In the genomic region with DNA sequence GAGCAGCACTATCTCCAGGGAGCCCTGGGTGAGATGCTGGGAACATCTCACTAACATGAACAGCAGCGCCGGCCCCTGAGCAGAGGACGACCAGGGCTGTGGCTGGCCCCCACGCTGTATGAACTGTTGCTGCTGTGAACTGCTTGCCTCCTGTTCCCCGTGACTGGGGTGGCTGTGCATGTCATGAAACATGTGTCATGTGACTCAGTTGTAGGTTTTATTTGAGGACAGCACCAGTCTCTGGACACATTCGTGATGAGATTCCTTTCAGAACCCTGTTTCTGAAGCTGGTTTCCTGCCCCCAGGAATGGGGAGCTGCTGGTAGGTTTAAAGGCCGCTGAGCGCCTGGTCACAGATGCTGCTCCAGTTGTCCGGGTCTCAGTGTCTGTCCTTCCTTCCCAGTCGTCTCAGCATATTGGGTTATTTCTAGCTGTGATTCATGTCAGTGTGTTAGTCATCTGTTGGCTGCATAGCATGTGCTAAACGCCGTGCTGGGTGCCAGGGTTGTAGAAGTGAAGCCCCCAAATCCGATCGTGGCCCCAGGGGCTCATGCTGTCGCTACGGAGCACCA, we compare ENCODE assay signal across 8 cellular contexts.
DNase-seq lines count a peak whose midpoint lies in the region; ATAC-seq and TF ChIP-seq lines count a peak whose summit lies in the region.
"Had no signal": no experiment of that assay in that cellular context is flagged by ENCODE, and none has a peak within 500 bp of the region (broad histone marks: within the 10 kb centered on the region; RNA-seq: fewer than 3 reads in every experiment).

No MANE protein-coding gene starts in this region.

- no peaks in the 10 kb centered on the region for H3K23me2 ChIP-seq in H9 (ENCODE audit: insufficient read length, low read depth, low read length, poor library complexity, severe bottlenecking)

- H3K9ac ChIP-seq in H9 (ENCODE audit: extremely low read depth, insufficient read length, low read length) (no peak overlapping the region), stomach smooth muscle (ENCODE audit: low read length in 2 of 2) (peak overlapping the region in 1 of 2 donors; percentile 7)

- no peaks in the 10 kb centered on the region for H3K9me3 Mint-ChIP-seq in H9
- no peaks in the 10 kb centered on the region for H3K9me3 Mint-ChIP-seq in naive thymus-derived CD4-positive, alpha-beta T cell

- no peaks in the 10 kb centered on the region for H3K79me1 ChIP-seq in H9 (ENCODE audit: insufficient read depth, low read depth, low read length, poor library complexity, severe bottlenecking)

- no peak overlapping the region for H3K23ac ChIP-seq in H9 (ENCODE audit: insufficient read length, low read depth, low read length)

- no peak overlapping the region for H2BK120ac ChIP-seq in H9 (ENCODE audit: low read depth, low read length, poor library complexity, severe bottlenecking)

- DNase-seq in H9 (no peak), left ventricle myocardium superior (peak; percentile 43)
- no peak for DNase-seq in activated CD8-positive, alpha-beta memory T cell treated with anti-CD3 and anti-CD28 coated beads, Interleukin-2, amount 50 U/mL, for 4 hours
- DNase-seq in naive thymus-derived CD4-positive, alpha-beta T cell = no peak
- DNase-seq: activated CD4-positive, alpha-beta T cell treated with anti-CD3 and anti-CD28 coated beads for 1 hour had no signal

- intact Hi-C loops in left ventricle myocardium superior (cut with micrococcal nuclease) = no loop called here
- intact Hi-C loops in naive thymus-derived CD4-positive, alpha-beta T cell (cut with micrococcal nuclease) = no loop called here

- H3K4me3 ChIP-seq in stomach smooth muscle (ENCODE audit: low read length in 2 of 2) = no peak overlapping the region
- no peak overlapping the region for H3K4me3 ChIP-seq in naive thymus-derived CD4-positive, alpha-beta T cell (ENCODE audit: low read length)

- no peak overlapping the region for H2BK15ac ChIP-seq in H9 (ENCODE audit: low read depth, low read length)

- no peak overlapping the region for H4K5ac ChIP-seq in H9 (ENCODE audit: insufficient read length, low read depth, low read length)

- no peaks in the 10 kb centered on the region for H3K4me1 ChIP-seq in H9 (ENCODE audit: insufficient read depth, low read length)
- H3K4me1 ChIP-seq in stomach smooth muscle (ENCODE audit: control insufficient read depth, insufficient read depth, low read length) = peaks cover 68% of the 10 kb centered on the region
- peaks cover 0 to 20% of the 10 kb centered on the region in 2 donors for H3K4me1 ChIP-seq in naive thymus-derived CD4-positive, alpha-beta T cell (ENCODE audit: control insufficient read depth in 2 of 2, insufficient read depth in 2 of 2, low read length in 2 of 2)

- H2BK5ac ChIP-seq in H9 (ENCODE audit: insufficient read length, low read length) = no peak overlapping the region

- no peaks in the 10 kb centered on the region for H4K20me1 ChIP-seq in H9 (ENCODE audit: control insufficient read depth, insufficient read depth, insufficient read length)

- H3K27ac ChIP-seq in H9 (ENCODE audit: insufficient read length, low read depth, low read length) (no peak overlapping the region), angular gyrus (ENCODE audit: low read depth, low read length) (peak overlapping the region; percentile 59), stomach smooth muscle (ENCODE audit: low read length) (peak overlapping the region; percentile 31)
- H3K27ac ChIP-seq in naive thymus-derived CD4-positive, alpha-beta T cell (ENCODE audit: low read depth, low read length) = no peak overlapping the region

- no peak overlapping the region for H2AK5ac ChIP-seq in H9 (ENCODE audit: insufficient read length, low read length)

- H3K36me3 ChIP-seq in stomach smooth muscle (ENCODE audit: control insufficient read depth in 2 of 2, insufficient read depth in 2 of 2, low read length in 2 of 2) = peaks cover 4 to 5% of the 10 kb centered on the region in 2 donors
- H3K36me3 ChIP-seq in naive thymus-derived CD4-positive, alpha-beta T cell (ENCODE audit: control insufficient read depth in 2 of 3, insufficient read depth in 3 of 3, low read length in 3 of 3) = no peaks in the 10 kb centered on the region

- CTCF ChIA-PET in naive thymus-derived CD4-positive, alpha-beta T cell (lab: Charles Lee) = no interaction called here

- H3K18ac ChIP-seq in H9 (ENCODE audit: insufficient read length, low read depth, low read length) = no peak overlapping the region

- no peak overlapping the region for H3K14ac ChIP-seq in H9 (ENCODE audit: insufficient read depth, low read length)

- H3K4ac ChIP-seq in H9 (ENCODE audit: low read depth, low read length) = no peak overlapping the region

- H3T11ph ChIP-seq in H9 (ENCODE audit: low read length) = no peak overlapping the region

- H3K36me3 Mint-ChIP-seq in H9 (ENCODE audit: insufficient read depth in 1 of 3, low read depth in 3 of 3) = peaks cover 0 to 5% (median 5%) of the 10 kb centered on the region in 3 experiments; a peak in 5 of 7 replicates
- peaks cover 0 to 8% (median 3%) of the 10 kb centered on the region in 5 donors for H3K36me3 Mint-ChIP-seq in naive thymus-derived CD4-positive, alpha-beta T cell

- H3K27me3 Mint-ChIP-seq in H9 (ENCODE audit: low read depth) = no peaks in the 10 kb centered on the region
- no peaks in the 10 kb centered on the region for H3K27me3 Mint-ChIP-seq in naive thymus-derived CD4-positive, alpha-beta T cell

- peak overlapping the region in 2 of 3 experiments; percentile 4 to 17; a peak in 2 of 7 replicates for H3K27ac Mint-ChIP-seq in H9
- peak overlapping the region in 1 of 9 donors; percentile 65 for H3K27ac Mint-ChIP-seq in naive thymus-derived CD4-positive, alpha-beta T cell

- no peak overlapping the region for H2BK20ac ChIP-seq in H9 (ENCODE audit: low read depth, low read length, poor library complexity, severe bottlenecking)

- H4K91ac ChIP-seq in H9 (ENCODE audit: insufficient read length, low read depth, low read length) = no peak overlapping the region

- H3K79me2 ChIP-seq in H9 (ENCODE audit: insufficient read depth, low read length) = no peaks in the 10 kb centered on the region

- H2BK12ac ChIP-seq in H9 (ENCODE audit: insufficient read length, low read depth, low read length) = no peak overlapping the region

- H2AFZ ChIP-seq in H9 (ENCODE audit: low read length) = no peak overlapping the region

- no CpG with 5 or more reads among the region's 16 CpGs for WGBS in H9 (ENCODE audit: extremely low coverage, insufficient read length, low lambda C conversion rate)

- peaks cover 8 to 29% of the 10 kb centered on the region in 2 experiments for H3K4me1 Mint-ChIP-seq in H9
- peaks cover 0 to 48% (median 12%) of the 10 kb centered on the region in 7 donors for H3K4me1 Mint-ChIP-seq in naive thymus-derived CD4-positive, alpha-beta T cell

- H4K8ac ChIP-seq in H9 (replicated peaks; ENCODE audit: insufficient read length, low read depth, low read length) = no peak overlapping the region

- no peak for TF ChIP-seq CTCF in H9 (conservative IDR thresholded peaks at IDR 0.05)

- POLR2A ChIA-PET in naive thymus-derived CD4-positive, alpha-beta T cell (lab: Charles Lee) = no interaction called here

- H3K27me3 ChIP-seq in H9 (ENCODE audit: insufficient read depth, low read length) = no peaks in the 10 kb centered on the region
- H3K27me3 ChIP-seq in stomach smooth muscle (ENCODE audit: control insufficient read depth in 1 of 2, insufficient read depth in 2 of 2, low read length in 2 of 2) = no peaks in the 10 kb centered on the region
- no peaks in the 10 kb centered on the region for H3K27me3 ChIP-seq in naive thymus-derived CD4-positive, alpha-beta T cell (ENCODE audit: control insufficient read depth in 2 of 2, insufficient read depth in 2 of 2, low read length in 2 of 2)

- H3K9me3 ChIP-seq in H9 (ENCODE audit: control insufficient read depth, low read depth, low read length) (no peaks in the 10 kb centered on the region), stomach smooth muscle (ENCODE audit: control insufficient read depth in 2 of 2, low read length in 2 of 2) (no peaks in the 10 kb centered on the region)
- no peaks in the 10 kb centered on the region for H3K9me3 ChIP-seq in naive thymus-derived CD4-positive, alpha-beta T cell (ENCODE audit: control insufficient read depth in 2 of 3, low read length in 3 of 3)

- ATAC-seq in left ventricle myocardium superior (no peak), HG03097 (IDR thresholded peaks at IDR 0.05; ENCODE audit: low FRiP score, unreplicated experiment) (no peak)
- no peak for ATAC-seq in naive thymus-derived CD4-positive, alpha-beta T cell

- H3K4me3 Mint-ChIP-seq in H9 = no peak overlapping the region
- no peak overlapping the region for H3K4me3 Mint-ChIP-seq in naive thymus-derived CD4-positive, alpha-beta T cell

- no peak overlapping the region for H3K4me2 ChIP-seq in H9 (ENCODE audit: insufficient read depth, insufficient read length, low read length)

- H3K56ac ChIP-seq in H9 (ENCODE audit: insufficient read length, low read depth, low read length) = no peak overlapping the region

Comparison
In these comparisons a context has a peak if more than half of its experiments do, and no peak if none do; other contexts are left out.
1. H3K27ac ChIP-seq: peak in angular gyrus (single experiment) and stomach smooth muscle (single experiment); none in H9 (single experiment) and naive thymus-derived CD4-positive, alpha-beta T cell (single experiment).